In genomic region chr15:69658401-69658945, GRCh38 we compare ENCODE assay signal across 18 cellular contexts.
"Had no signal": no experiment of that assay in that cellular context is flagged by ENCODE, and none has a peak within 500 bp of the region (broad histone marks: within the 10 kb centered on the region; RNA-seq: fewer than 3 reads in every experiment).

No MANE protein-coding gene starts in this region.

- H3K9me3 ChIP-seq: colonic mucosa, heart left ventricle, mucosa of descending colon, ovary, right atrium auricular region, sigmoid colon, tibial artery, uterus had no signal

- H3K27me3 ChIP-seq: colonic mucosa, ovary, right atrium auricular region, uterus had no signal

- H3K36me3 ChIP-seq: colonic mucosa, heart left ventricle, ovary, right atrium auricular region, sigmoid colon, tibial artery, uterus had no signal

- DNase-seq: colonic mucosa; effector CD8-positive, alpha-beta T cell; heart left ventricle; hippocampal formation; kidney glomerular epithelial cell; mammary epithelial cell; mucosa of descending colon; naive thymus-derived CD8-positive, alpha-beta T cell; ovary; sigmoid colon; stimulated activated CD4-positive, alpha-beta T cell treated with anti-CD3 and anti-CD28 coated beads, Interleukin-2, amount 100 ng/mL, for 24 hours; stimulated activated CD4-positive, alpha-beta T cell treated with anti-CD3 and anti-CD28 coated beads, Interleukin-4, amount 100 ng/mL, for 4 hours; stimulated activated naive CD4-positive, alpha-beta T cell treated with Interleukin-2 at 50 U/mL for 16 hours; tibial artery; uterus had no signal

- H3K4me1 ChIP-seq: colonic mucosa, right atrium auricular region, sigmoid colon, tibial artery, uterus had no signal

- H3K27ac ChIP-seq: colonic mucosa, heart left ventricle, ovary, right atrium auricular region, sigmoid colon, skin epidermis, tibial artery, uterus had no signal

- FAIRE-seq: frontal cortex had no signal

- H3K36me3 Mint-ChIP-seq: naive thymus-derived CD8-positive, alpha-beta T cell had no signal

- H3K4me3 Mint-ChIP-seq: naive thymus-derived CD8-positive, alpha-beta T cell had no signal

- H3K27ac Mint-ChIP-seq: naive thymus-derived CD8-positive, alpha-beta T cell had no signal

- ATAC-seq: heart left ventricle; mucosa of descending colon; naive thymus-derived CD8-positive, alpha-beta T cell had no signal

- H3K4me3 ChIP-seq: colonic mucosa, heart left ventricle, mucosa of descending colon, ovary, right atrium auricular region, sigmoid colon, skin epidermis, tibial artery, uterus had no signal

- H3K9me3 Mint-ChIP-seq: naive thymus-derived CD8-positive, alpha-beta T cell had no signal
